ENCODE assay signal across 8 cellular contexts in the genomic region with DNA sequence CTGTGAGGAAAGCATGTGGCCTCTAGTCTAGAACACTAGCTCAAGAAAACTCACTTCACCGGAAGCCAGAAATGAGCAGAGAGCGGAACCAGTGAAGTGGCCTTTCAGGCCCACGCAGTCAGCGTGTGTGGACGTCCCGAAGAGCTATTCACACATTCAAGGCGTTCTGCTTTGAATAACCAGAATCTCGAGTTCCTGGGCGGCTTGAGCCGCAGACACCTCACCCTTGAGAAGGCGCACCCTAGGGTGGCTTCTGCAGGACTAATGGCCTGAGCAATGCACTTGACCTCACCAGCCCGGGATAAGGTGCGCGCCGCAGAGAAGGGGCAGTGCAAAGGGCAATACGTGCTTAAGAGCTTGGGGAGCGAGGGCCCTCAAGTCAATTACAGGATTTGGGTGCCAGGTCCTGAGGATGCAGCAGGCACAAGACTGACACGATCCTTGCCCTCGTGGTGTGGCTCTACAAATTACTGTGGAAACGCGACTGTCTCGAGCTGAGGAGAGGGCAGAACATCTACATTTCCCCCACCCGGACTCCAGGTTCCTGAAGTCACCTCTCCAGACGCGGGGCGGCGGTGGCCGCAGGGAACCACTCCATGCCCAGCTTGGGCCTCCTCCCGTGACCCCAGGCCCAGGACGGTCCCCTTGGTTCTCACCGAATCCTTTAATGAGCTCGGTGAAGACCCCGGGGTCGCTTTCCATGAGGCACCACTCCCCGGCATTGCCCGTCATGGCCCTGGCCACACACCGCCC. TPM values are rescaled to one million over a fixed set of nuclear protein-coding genes. Genes with fewer than 3 reads are reported as not detected.
DNase-seq lines count a peak whose midpoint lies in the region; ATAC-seq, FAIRE-seq and TF ChIP-seq lines count a peak whose summit lies in the region.

No MANE protein-coding gene starts in this region.

- peaks cover 36 to 44% (median 43%) of the 10 kb centered on the region in 3 donors for H3K4me1 Mint-ChIP-seq in naive B cell
- H3K4me1 Mint-ChIP-seq in stimulated activated naive CD8-positive, alpha-beta T cell treated with anti-CD3 and anti-CD28 coated beads, Interleukin-15, Interleukin-2, amounts not matched to agents 100 ng/mL and 50 ng/mL, for 24 hours (ENCODE audit: low read depth), result peaks cover 60% of the 10 kb centered on the region

- peak overlapping the region; percentile 91 for H3K9ac ChIP-seq in endothelial cell of umbilical vein (replicated peaks; ENCODE audit: extremely low read depth, insufficient read depth, low read length)

- intact Hi-C loops in endothelial cell of umbilical vein (cut with micrococcal nuclease), result loop anchor here (1.0 kb wide), 3 partner anchors 47 to 250 kb away; a partner anchor contains a TSS

- no peak for TF ChIP-seq CTCF in endothelial cell of umbilical vein (IDR thresholded peaks at IDR 0.05; ENCODE audit: extremely low read depth in 1 of 2, insufficient read depth in 1 of 2, low read depth in 1 of 2, low read length in 2 of 2)

- no peaks in the 10 kb centered on the region for H3K9me1 ChIP-seq in endothelial cell of umbilical vein (replicated peaks; ENCODE audit: control insufficient read depth, extremely low read depth, insufficient read depth, low read length)

- H3K4me3 ChIP-seq in endothelial cell of umbilical vein (replicated peaks in 1 of 3; ENCODE audit: insufficient read depth in 1 of 3, low read depth in 1 of 3, low read length in 3 of 3), result peak overlapping the region; percentile 49 to 86 (median 78)

- peak; percentile 47 for ATAC-seq in GM18858 (IDR thresholded peaks at IDR 0.05; ENCODE audit: unreplicated experiment)
- ATAC-seq in HG03066 (IDR thresholded peaks at IDR 0.05; ENCODE audit: low read depth, unreplicated experiment), result peak; percentile 43
- ATAC-seq in naive B cell (ENCODE audit: low read depth in 2 of 2), result peak; percentile 5 to 12

- dilution Hi-C loops in endothelial cell of umbilical vein (cut with MboI; ENCODE audit: extremely low pct_ligation_motif_present, low sequenced_read_pairs), result no loop called here

- H3K27ac Mint-ChIP-seq in naive B cell, result peak overlapping the region; percentile 95 to 99 (median 98)
- H3K27ac Mint-ChIP-seq in stimulated activated naive CD8-positive, alpha-beta T cell treated with anti-CD3 and anti-CD28 coated beads, Interleukin-15, Interleukin-2, amounts not matched to agents 100 ng/mL and 50 ng/mL, for 24 hours, result peak overlapping the region; percentile 99

- H4K20me1 ChIP-seq in endothelial cell of umbilical vein (replicated peaks; ENCODE audit: control insufficient read depth, extremely low read depth, insufficient read depth, low read length), result no peaks in the 10 kb centered on the region

- no TSS peak for BruUV-seq in endothelial cell of umbilical vein (replicated peaks; lab: Mats Ljungman, UMichigan)

- no peaks in the 10 kb centered on the region for H3K9me3 Mint-ChIP-seq in naive B cell
- no peaks in the 10 kb centered on the region for H3K9me3 Mint-ChIP-seq in stimulated activated naive CD8-positive, alpha-beta T cell treated with anti-CD3 and anti-CD28 coated beads, Interleukin-15, Interleukin-2, amounts not matched to agents 100 ng/mL and 50 ng/mL, for 24 hours

- DNase-seq in AG08396 (ENCODE audit: low spot score), result peak; percentile 5
- DNase-seq in NCI-H82 (lab: John Stamatoyannopoulos, UW), result peak; percentile 79
- peak; percentile 86 for DNase-seq in activated CD8-positive, alpha-beta memory T cell treated with anti-CD3 and anti-CD28 coated beads for 24 hours
- DNase-seq in endothelial cell of umbilical vein (ENCODE audit: low read depth, low spot score), result peak; percentile 58
- peak; percentile 39 for DNase-seq in naive B cell

- TF ChIP-seq POLR2A in endothelial cell of umbilical vein (IDR thresholded peaks at IDR 0.05; ENCODE audit: low read depth, low read length), result peak; percentile 58

- H3K79me2 ChIP-seq in endothelial cell of umbilical vein (ENCODE audit: control insufficient read depth, insufficient read depth, low read length), result peaks cover 88% of the 10 kb centered on the region

- peak; percentile 67 for FAIRE-seq in endothelial cell of umbilical vein (lab: Jason Lieb, UNC)

- no peaks in the 10 kb centered on the region for H3K36me3 Mint-ChIP-seq in naive B cell
- H3K36me3 Mint-ChIP-seq in stimulated activated naive CD8-positive, alpha-beta T cell treated with anti-CD3 and anti-CD28 coated beads, Interleukin-15, Interleukin-2, amounts not matched to agents 100 ng/mL and 50 ng/mL, for 24 hours (ENCODE audit: low read depth), result peaks cover 39% of the 10 kb centered on the region

- no peaks in the 10 kb centered on the region for H3K27me3 ChIP-seq in endothelial cell of umbilical vein (ENCODE audit: control insufficient read depth in 2 of 2, insufficient read depth in 2 of 2, low read length in 2 of 2)

- no peaks in the 10 kb centered on the region for H3K9me3 ChIP-seq in endothelial cell of umbilical vein (replicated peaks; ENCODE audit: control insufficient read depth, insufficient read depth, low read length)

- H3K27ac ChIP-seq in endothelial cell of umbilical vein (ENCODE audit: insufficient read depth, low read depth, low read length), result peak overlapping the region; percentile 65

- H3K27me3 Mint-ChIP-seq in naive B cell, result no peaks in the 10 kb centered on the region
- no peaks in the 10 kb centered on the region for H3K27me3 Mint-ChIP-seq in stimulated activated naive CD8-positive, alpha-beta T cell treated with anti-CD3 and anti-CD28 coated beads, Interleukin-15, Interleukin-2, amounts not matched to agents 100 ng/mL and 50 ng/mL, for 24 hours

- H3K4me3 Mint-ChIP-seq in naive B cell, result peak overlapping the region; percentile 86 to 100 (median 96)
- H3K4me3 Mint-ChIP-seq in stimulated activated naive CD8-positive, alpha-beta T cell treated with anti-CD3 and anti-CD28 coated beads, Interleukin-15, Interleukin-2, amounts not matched to agents 100 ng/mL and 50 ng/mL, for 24 hours, result peak overlapping the region; percentile 93

- peak overlapping the region; percentile 83 for H3K4me2 ChIP-seq in endothelial cell of umbilical vein (ENCODE audit: insufficient read depth, low read length)

- peak overlapping the region; percentile 57 for H2AFZ ChIP-seq in endothelial cell of umbilical vein (ENCODE audit: low read depth, low read length)

- H3K4me1 ChIP-seq in endothelial cell of umbilical vein (ENCODE audit: control insufficient read depth, extremely low read depth, insufficient read depth, low read length), result peaks cover 27% of the 10 kb centered on the region

- H3K36me3 ChIP-seq in endothelial cell of umbilical vein (ENCODE audit: control insufficient read depth in 2 of 2, extremely low read depth in 1 of 2, insufficient read depth in 2 of 2, low read length in 2 of 2), result no peaks in the 10 kb centered on the region

- CTCF ChIA-PET in endothelial cell of umbilical vein (lab: Charles Lee), result interaction anchor here (1.0 to 1.7 kb wide), 8 partner anchors 11 to 252 kb away, joined by 3 to 11 read pairs (median 7); a partner anchor contains a TSS

- POLR2A ChIA-PET in endothelial cell of umbilical vein (lab: Charles Lee), result interaction anchor here (0.6 to 2.0 kb wide), 7 partner anchors 22 to 417 kb away, joined by 3 to 7 read pairs (median 4); a partner anchor contains a TSS

TF ChIP-seq in endothelial cell of umbilical vein, 7 proteins besides CTCF, POLR2A, EP300 and RAD21:
- TF ChIP-seq EZH2 (IDR thresholded peaks at IDR 0.05; ENCODE audit: borderline replicate concordance, low read depth, low read length, severe bottlenecking), result no peak
- no peak for TF ChIP-seq JUN (IDR thresholded peaks at IDR 0.05; ENCODE audit: borderline replicate concordance, insufficient read depth, insufficient read length, low read depth)
- TF ChIP-seq POLR2AphosphoS5 (IDR thresholded peaks at IDR 0.05; ENCODE audit: insufficient read depth, low read depth, low read length), result peak; percentile 50
TF ChIP-seq in endothelial cell of umbilical vein: peak in this region for 1.

RNA-seq across cellular contexts. Expression of a gene that starts 0.5 kb away (rescaled TPM):
- total RNA-seq in endothelial cell of umbilical vein, result 45.6 and 50.8 TPM in 2 replicates
- 6.7 and 9.8 TPM in 2 replicates for polyA plus RNA-seq in endothelial cell of umbilical vein
- 15.0 and 18.0 TPM in 2 replicates for polyA plus RNA-seq in endothelial cell of umbilical vein (2011; cell fraction: cytosol; rRNA removed)
- 18.1 and 20.2 TPM in 2 replicates for polyA plus RNA-seq in endothelial cell of umbilical vein (2011; cell fraction: nucleus; rRNA removed)
- 28.5 and 45.7 TPM in 2 replicates for polyA plus RNA-seq in endothelial cell of umbilical vein (2012)
- polyA minus RNA-seq in endothelial cell of umbilical vein, result 14.6 and 15.0 TPM in 2 replicates
- 28.5 TPM for polyA minus RNA-seq in endothelial cell of umbilical vein (2011; cell fraction: cytosol; rRNA and poly(A)+ RNA removed)
- 29.5 and 31.8 TPM in 2 replicates for polyA minus RNA-seq in endothelial cell of umbilical vein (2011; cell fraction: nucleus; rRNA and poly(A)+ RNA removed)
- polyA plus RNA-seq in naive B cell (ENCODE audit: low read depth in 6 of 6), result 10 to 100 TPM; 40.8 to 59.5 (median 45.0) TPM

RNA-seq across cellular contexts. Expression of a gene that starts 0.7 kb away (rescaled TPM):
- total RNA-seq in endothelial cell of umbilical vein, result 60.3 and 61.8 TPM in 2 replicates
- polyA plus RNA-seq in endothelial cell of umbilical vein, result 10.9 and 11.1 TPM in 2 replicates
- 10.0 and 12.5 TPM in 2 replicates for polyA plus RNA-seq in endothelial cell of umbilical vein (2011; cell fraction: cytosol; rRNA removed)
- 16.6 and 18.5 TPM in 2 replicates for polyA plus RNA-seq in endothelial cell of umbilical vein (2011; cell fraction: nucleus; rRNA removed)
- polyA plus RNA-seq in endothelial cell of umbilical vein (2012), result 18.1 and 28.2 TPM in 2 replicates
- 60.6 and 73.4 TPM in 2 replicates for polyA minus RNA-seq in endothelial cell of umbilical vein
- 87.3 TPM for polyA minus RNA-seq in endothelial cell of umbilical vein (2011; cell fraction: cytosol; rRNA and poly(A)+ RNA removed)
- polyA minus RNA-seq in endothelial cell of umbilical vein (2011; cell fraction: nucleus; rRNA and poly(A)+ RNA removed), result 46.7 and 58.2 TPM in 2 replicates
- polyA plus RNA-seq in naive B cell (ENCODE audit: low read depth in 6 of 6), result 100 to 1,000 TPM in 3 of 6 donors, 10 to 100 TPM in 3; 85.3 to 118 (median 102) TPM

RNA-seq across cellular contexts. Expression of a gene that starts 46.5 kb away (rescaled TPM):
- total RNA-seq in endothelial cell of umbilical vein, result 21.5 and 22.2 TPM in 2 replicates
- polyA plus RNA-seq in endothelial cell of umbilical vein (8.1 and 13.1 TPM in 2 replicates), naive B cell (ENCODE audit: low read depth in 6 of 6) (10 to 100 TPM in 2 of 6 donors, 1 to 10 TPM in 4; 5.7 to 13.3 (median 7.5) TPM)
- 11.9 and 15.3 TPM in 2 replicates for polyA plus RNA-seq in endothelial cell of umbilical vein (2011; cell fraction: cytosol; rRNA removed)
- polyA plus RNA-seq in endothelial cell of umbilical vein (2011; cell fraction: nucleus; rRNA removed), result 3.5 and 6.7 TPM in 2 replicates
- polyA plus RNA-seq in endothelial cell of umbilical vein (2012), result 13.4 and 34.0 TPM in 2 replicates
- 1.6 and 2.3 TPM in 2 replicates for polyA minus RNA-seq in endothelial cell of umbilical vein
- 4.8 TPM for polyA minus RNA-seq in endothelial cell of umbilical vein (2011; cell fraction: cytosol; rRNA and poly(A)+ RNA removed)
- 2.8 and 3.7 TPM in 2 replicates for polyA minus RNA-seq in endothelial cell of umbilical vein (2011; cell fraction: nucleus; rRNA and poly(A)+ RNA removed)

Comparison
In these comparisons a context has a peak if more than half of its experiments do, and no peak if none do; other contexts are left out.
1. Peak in every context shown above with its lines: DNase-seq, ATAC-seq, H3K4me3 ChIP-seq and H3K27ac ChIP-seq.
2. DNase-seq: peak in every context shown above with its lines; median percentile 86 in activated CD8-positive, alpha-beta memory T cell treated with anti-CD3 and anti-CD28 coated beads for 24 hours; 79 in NCI-H82; 58 in endothelial cell of umbilical vein; 39 in naive B cell; 5 in AG08396.